Comparison of ENCODE assay signal across 8 cellular contexts in genomic region chr22:39502789-39503464, GRCh38. TPM values are rescaled to one million over a fixed set of nuclear protein-coding genes. Genes with fewer than 3 reads are reported as not detected.
DNase-seq lines count a peak whose midpoint lies in the region; ATAC-seq and TF ChIP-seq lines count a peak whose summit lies in the region.

No MANE protein-coding gene starts in this region.

- peaks cover 5% of the 10 kb centered on the region for H3K4me1 ChIP-seq in NT2/D1 (ENCODE audit: insufficient read depth, insufficient read length)
- H3K4me1 ChIP-seq in neutrophil (ENCODE audit: control insufficient read depth in 1 of 2, insufficient read depth in 1 of 2, low read depth in 1 of 2, low read length in 1 of 2): peaks cover 20 to 25% of the 10 kb centered on the region in 2 experiments

- H3K4me3 ChIP-seq in GM12865 (ENCODE audit: low read depth, low read length) (peak overlapping the region; percentile 95), NT2/D1 (ENCODE audit: insufficient read length, low read depth) (peak overlapping the region; percentile 69), neutrophil (ENCODE audit: low read depth in 1 of 2, low read length in 1 of 2) (peak overlapping the region; percentile 76 to 79)

- DNase-seq in GM12865 (ENCODE audit: low read depth) (no peak), NT2/D1 (ENCODE audit: low read depth, low spot score) (no peak), endothelial cell (ENCODE audit: low spot score) (no peak), iPS-NIHi7 (ENCODE audit: extremely low spot score) (no peak)
- DNase-seq in activated CD4-positive, alpha-beta T cell treated with anti-CD3 and anti-CD28 coated beads, Interleukin-2, amount 50 U/mL, for 1 hour: no peak

- H3K36me3 ChIP-seq in NT2/D1 (ENCODE audit: insufficient read depth, insufficient read length, low read length) (peaks cover 45% of the 10 kb centered on the region), neutrophil (peaks cover 35% of the 10 kb centered on the region)

- H3K27ac ChIP-seq in neutrophil: peak overlapping the region; percentile 79

- H3K27me3 ChIP-seq in NT2/D1 (ENCODE audit: insufficient read depth, insufficient read length) (peaks cover 61% of the 10 kb centered on the region), neutrophil (no peaks in the 10 kb centered on the region)

- no peak for ATAC-seq in HG02970 (IDR thresholded peaks at IDR 0.05; ENCODE audit: low FRiP score, unreplicated experiment)
- no peak for ATAC-seq in GM18511 (IDR thresholded peaks at IDR 0.05; ENCODE audit: unreplicated experiment)

- H3K9me3 ChIP-seq in NT2/D1 (ENCODE audit: insufficient read depth, low read length): no peaks in the 10 kb centered on the region
- H3K9me3 ChIP-seq in neutrophil: no peaks in the 10 kb centered on the region

- peak overlapping the region; percentile 57 for H3K27ac Mint-ChIP-seq in endothelial cell (ENCODE audit: unreplicated experiment)

- H3K9me3 Mint-ChIP-seq in endothelial cell (ENCODE audit: unreplicated experiment): no peaks in the 10 kb centered on the region

- H3K4me1 Mint-ChIP-seq in endothelial cell (ENCODE audit: unreplicated experiment): peaks cover 16% of the 10 kb centered on the region

- TF ChIP-seq CTCF in GM12865 (IDR thresholded peaks at IDR 0.05; ENCODE audit: insufficient read depth, low read depth, low read length, missing control alignments) (no peak), endothelial cell (IDR thresholded peaks at IDR 0.05; ENCODE audit: unreplicated experiment) (no peak), neutrophil (IDR thresholded peaks at IDR 0.05) (no peak)

- H3K36me3 Mint-ChIP-seq in endothelial cell (ENCODE audit: low read depth, unreplicated experiment): peaks cover 31% of the 10 kb centered on the region

- peaks cover 4% of the 10 kb centered on the region for H3K27me3 Mint-ChIP-seq in endothelial cell (ENCODE audit: unreplicated experiment)

- H3K9ac ChIP-seq in NT2/D1 (ENCODE audit: insufficient read length, low read depth): peak overlapping the region; percentile 94

- H3K4me3 Mint-ChIP-seq in endothelial cell (ENCODE audit: unreplicated experiment): peak overlapping the region; percentile 98

RNA-seq across cellular contexts. Expression of gene MIEF1, which starts 0.8 kb away (rescaled TPM):
- 29.2 TPM for total RNA-seq in endothelial cell (ENCODE audit: unreplicated experiment)

RNA-seq across cellular contexts. Expression of gene ATF4, which starts 17.4 kb away (rescaled TPM):
- 312 TPM for total RNA-seq in endothelial cell (ENCODE audit: unreplicated experiment)

RNA-seq across cellular contexts. Expression of gene RPS19BP1, which starts 29.6 kb away (rescaled TPM):
- total RNA-seq in endothelial cell (ENCODE audit: unreplicated experiment): 57.7 TPM

RNA-seq across cellular contexts. Expression of gene MGAT3, which starts 46.1 kb away (rescaled TPM):
- 0.87 TPM for total RNA-seq in endothelial cell (ENCODE audit: unreplicated experiment)
